Comparison of ENCODE assay signal across 11 cellular contexts in genomic region chr20:46545077-46545826, GRCh38. TPM values are rescaled to one million over a fixed set of nuclear protein-coding genes. Genes with fewer than 3 reads are reported as not detected.
DNase-seq lines count a peak whose midpoint lies in the region; ATAC-seq and TF ChIP-seq lines count a peak whose summit lies in the region.
"Had no signal": no experiment of that assay in that cellular context is flagged by ENCODE, and none has a peak within 500 bp of the region (broad histone marks: within the 10 kb centered on the region; RNA-seq: fewer than 3 reads in every experiment).

No MANE protein-coding gene starts in this region.

- H3K27ac ChIP-seq in CD8-positive, alpha-beta memory T cell (ENCODE audit: low read depth, low read length): no peak overlapping the region
- H3K27ac ChIP-seq in GM23248: no peak overlapping the region
- H3K27ac ChIP-seq in mesendoderm (ENCODE audit: low read depth, low read length): peak overlapping the region; percentile 8
- H3K27ac ChIP-seq in foreskin keratinocyte: no peak overlapping the region

- H3K56ac ChIP-seq in mesendoderm (ENCODE audit: low read length): no peak overlapping the region

- WGBS in GM23248 (ENCODE audit: low coverage in 1 of 2, low lambda C conversion rate in 2 of 2, missing lambda C conversion rate in 2 of 2), 2 experiments: 57 to 64% methylated on average over 14 of the region's 14 CpGs
- WGBS in mesendoderm (ENCODE audit: extremely low coverage, insufficient coverage, low lambda C conversion rate): no CpG with 5 or more reads among the region's 14 CpGs

- CTCF ChIA-PET in CD8-positive, alpha-beta memory T cell (lab: Charles Lee): interaction anchor here (1.4 kb wide), 1 partner anchor 18 kb away, joined by 3 read pairs; no protein-coding TSS in a partner anchor

- no peak overlapping the region for H2AK5ac ChIP-seq in mesendoderm (ENCODE audit: low read length)

- H3K36me3 ChIP-seq in CD8-positive, alpha-beta memory T cell (ENCODE audit: insufficient read depth, low read length): no peaks in the 10 kb centered on the region
- no peaks in the 10 kb centered on the region for H3K36me3 ChIP-seq in GM23248 (ENCODE audit: low read depth)
- H3K36me3 ChIP-seq in mesendoderm (ENCODE audit: control insufficient read depth, insufficient read depth, low read length): no peaks in the 10 kb centered on the region

- H2BK15ac ChIP-seq in mesendoderm (replicated peaks; ENCODE audit: low read depth): no peak overlapping the region

- H3K36me3 Mint-ChIP-seq in CD8-positive, alpha-beta memory T cell: no peaks in the 10 kb centered on the region

- H3K27ac Mint-ChIP-seq in CD8-positive, alpha-beta memory T cell: no peak overlapping the region

- H3K4me3 ChIP-seq in CD8-positive, alpha-beta memory T cell (ENCODE audit: low read length): no peak overlapping the region
- H3K4me3 ChIP-seq in GM23248 (no peak overlapping the region), mesendoderm (ENCODE audit: low read length) (no peak overlapping the region)
- H3K4me3 ChIP-seq: dorsolateral prefrontal cortex had no signal

- H3K4me3 Mint-ChIP-seq in CD8-positive, alpha-beta memory T cell: peak overlapping the region in 6 of 7 donors; percentile 23 to 57 (median 42)

- H2BK120ac ChIP-seq in mesendoderm (ENCODE audit: low read depth, low read length): no peak overlapping the region

- H3K9me3 ChIP-seq in CD8-positive, alpha-beta memory T cell (ENCODE audit: low read length): no peaks in the 10 kb centered on the region
- H3K9me3 ChIP-seq in GM23248 (ENCODE audit: low read depth): no peaks in the 10 kb centered on the region

- H2AFZ ChIP-seq in GM23248: no peak overlapping the region

- H3K27me3 ChIP-seq in CD8-positive, alpha-beta memory T cell (ENCODE audit: insufficient read depth, low read length, poor library complexity, severe bottlenecking): peaks cover 3% of the 10 kb centered on the region
- H3K27me3 ChIP-seq in GM23248 (replicated peaks; ENCODE audit: insufficient read depth) (0 out of 2 replicates have a peak, but pooled peaks cover 7% of the 10 kb centered on the region), mesendoderm (ENCODE audit: insufficient read depth, low read length, poor library complexity) (no peaks in the 10 kb centered on the region), foreskin keratinocyte (peaks cover 20% of the 10 kb centered on the region)

- H3K4me1 Mint-ChIP-seq in CD8-positive, alpha-beta memory T cell: peaks cover 7 to 11% (median 10%) of the 10 kb centered on the region in 3 donors

- H3K79me2 ChIP-seq in GM23248 (ENCODE audit: insufficient read depth): no peaks in the 10 kb centered on the region
- H3K79me2 ChIP-seq in mesendoderm (ENCODE audit: control insufficient read depth, insufficient read depth, low read length): no peaks in the 10 kb centered on the region

- H3K27me3 Mint-ChIP-seq in CD8-positive, alpha-beta memory T cell: peaks cover 3 to 6% of the 10 kb centered on the region in 2 donors

- H3F3A ChIP-seq in GM23248 (ENCODE audit: insufficient read depth): no peaks in the 10 kb centered on the region

- no peak overlapping the region for H3K9ac ChIP-seq in GM23248
- H3K9ac ChIP-seq in mesendoderm (ENCODE audit: low read length): no peak overlapping the region

- DNase-seq in CD8-positive, alpha-beta memory T cell: no peak
- DNase-seq in GM23248 (peak; percentile 15), UCSD-AML1 (lab: John Stamatoyannopoulos, UW; ENCODE audit: unreplicated experiment) (peak; percentile 40), mesendoderm (no peak), DMS 273 (lab: John Stamatoyannopoulos, UW; ENCODE audit: unreplicated experiment) (no peak), foreskin keratinocyte (no peak)
- DNase-seq: dorsolateral prefrontal cortex, NCI-H2081 had no signal

- no peak overlapping the region for H3K4me2 ChIP-seq in GM23248 (ENCODE audit: unreplicated experiment)
- H3K4me2 ChIP-seq in mesendoderm (ENCODE audit: low read length): no peak overlapping the region

- no peak overlapping the region for H3K23ac ChIP-seq in mesendoderm (ENCODE audit: low read length)

- no peak overlapping the region for H3K18ac ChIP-seq in mesendoderm (ENCODE audit: low read length)

- in situ Hi-C loops in GM23248 (cut with MboI): no loop called here

- no peaks in the 10 kb centered on the region for H3K9me2 ChIP-seq in GM23248 (ENCODE audit: insufficient read depth)

- no peak for ATAC-seq in HG02763 (IDR thresholded peaks at IDR 0.05; ENCODE audit: unreplicated experiment)
- ATAC-seq in GM19397 (IDR thresholded peaks at IDR 0.05; ENCODE audit: unreplicated experiment): no peak
- no peak for ATAC-seq in foreskin keratinocyte

- no peak overlapping the region for H4K8ac ChIP-seq in mesendoderm (ENCODE audit: low read depth, low read length)

- H3K4ac ChIP-seq in mesendoderm (ENCODE audit: low read depth, low read length): no peak overlapping the region

- no peaks in the 10 kb centered on the region for H4K20me1 ChIP-seq in GM23248 (ENCODE audit: insufficient read depth)

- no peak overlapping the region for H2BK5ac ChIP-seq in mesendoderm (ENCODE audit: low read length)

- no peak overlapping the region for H4K5ac ChIP-seq in mesendoderm (ENCODE audit: low read length)

- H3K79me1 ChIP-seq in mesendoderm (ENCODE audit: low read length): no peaks in the 10 kb centered on the region

- H3K9me3 Mint-ChIP-seq in CD8-positive, alpha-beta memory T cell: no peaks in the 10 kb centered on the region

- no peak for TF ChIP-seq CTCF in foreskin keratinocyte (conservative IDR thresholded peaks at IDR 0.05)

- POLR2A ChIA-PET in CD8-positive, alpha-beta memory T cell (lab: Charles Lee): no interaction called here

- no peaks in the 10 kb centered on the region for H3K4me1 ChIP-seq in CD8-positive, alpha-beta memory T cell (ENCODE audit: insufficient read depth, low read length)
- no peaks in the 10 kb centered on the region for H3K4me1 ChIP-seq in GM23248 (ENCODE audit: insufficient read depth)
- no peaks in the 10 kb centered on the region for H3K4me1 ChIP-seq in mesendoderm (ENCODE audit: control insufficient read depth, low read depth, low read length)
- no peaks in the 10 kb centered on the region for H3K4me1 ChIP-seq in foreskin keratinocyte

RNA-seq across cellular contexts. Expression of gene OCSTAMP, which starts 5.2 kb away (rescaled TPM):
- total RNA-seq in CD8-positive, alpha-beta memory T cell: not detected
- not detected for polyA plus RNA-seq in CD8-positive, alpha-beta memory T cell
- not detected in 2 replicates for total RNA-seq in GM23248 (2014; rRNA removed; shearing (Covaris generic))
- polyA plus RNA-seq in GM23248 (2016; fragmentation: Nextera tagmentation; extraction: Ambion mirVana) (not detected in 2 replicates), foreskin keratinocyte (not detected in 2 replicates)
- 0.24 TPM for polyA plus RNA-seq in mesendoderm (2013, experiment 1 of 2)
- polyA plus RNA-seq in mesendoderm (2013, experiment 2 of 2): 0.25 TPM
- total RNA-seq in foreskin keratinocyte: not detected in 2 replicates
- total RNA-seq: left lobe of liver had no signal

RNA-seq across cellular contexts. Expression of gene ZNF334, which starts 31.9 kb away (rescaled TPM):
- total RNA-seq in CD8-positive, alpha-beta memory T cell: 1 to 10 TPM; 1.3 to 1.4 TPM
- polyA plus RNA-seq in CD8-positive, alpha-beta memory T cell: not detected
- total RNA-seq in GM23248 (2014; rRNA removed; shearing (Covaris generic)): 1.4 TPM in 2 replicates
- polyA plus RNA-seq in GM23248 (2016; fragmentation: Nextera tagmentation; extraction: Ambion mirVana) (1.1 and 1.2 TPM in 2 replicates), foreskin keratinocyte (1.6 and 2.0 TPM in 2 replicates)
- 7.8 TPM for polyA plus RNA-seq in mesendoderm (2013, experiment 1 of 2)
- 7.6 TPM for polyA plus RNA-seq in mesendoderm (2013, experiment 2 of 2)
- 3.7 and 4.5 TPM in 2 replicates for total RNA-seq in foreskin keratinocyte

Comparison
In these comparisons a context has a peak if more than half of its experiments do, and no peak if none do; other contexts are left out.
1. DNase-seq: peak in GM23248 (single experiment) and UCSD-AML1 (single experiment); none in CD8-positive, alpha-beta memory T cell (0 of 5), mesendoderm (single experiment), DMS 273 (single experiment) and foreskin keratinocyte (0 of 2).